Comparison of ENCODE assay signal across 11 cellular contexts in genomic region chrX:75229774-75230173, GRCh38. TPM values are rescaled to one million over a fixed set of nuclear protein-coding genes. Genes with fewer than 3 reads are reported as not detected.
A peak's percentile ranks its signal among the peaks of the same experiment; 100 is the strongest.
DNase-seq lines count a peak whose midpoint lies in the region; ATAC-seq and TF ChIP-seq lines count a peak whose summit lies in the region.
"Had no signal": no experiment of that assay in that cellular context is flagged by ENCODE, and none has a peak within 500 bp of the region (broad histone marks: within the 10 kb centered on the region; RNA-seq: fewer than 3 reads in every experiment).

No MANE protein-coding gene starts in this region.

- H3K79me2 ChIP-seq in KMS-11 (ENCODE audit: insufficient read depth, low read depth) = no peaks in the 10 kb centered on the region

- H3K36me3 Mint-ChIP-seq in HFFc6 (ENCODE audit: low read depth) = no peaks in the 10 kb centered on the region

- no peaks in the 10 kb centered on the region for H3K27me3 ChIP-seq in KMS-11 (ENCODE audit: insufficient read depth, low read depth)
- no peaks in the 10 kb centered on the region for H3K27me3 ChIP-seq in brain microvascular endothelial cell (replicated peaks)
- H3K27me3 ChIP-seq in stomach = no peaks in the 10 kb centered on the region
- no peaks in the 10 kb centered on the region for H3K27me3 ChIP-seq in upper lobe of left lung

- DNase-seq in brain microvascular endothelial cell (no peak), HFFc6 (no peak), stomach (no peak), upper lobe of left lung (no peak)
- DNase-seq: activated CD4-positive, CD25-positive, alpha-beta regulatory T cell treated with anti-CD3 and anti-CD28 coated beads, Interleukin-2, amount 50 U/mL, for 72 hours; activated naive CD8-positive, alpha-beta T cell treated with anti-CD3 and anti-CD28 coated beads, Interleukin-2, amount 50 U/mL, for 24 hours; mammary epithelial cell had no signal

- H3K36me3 ChIP-seq in KMS-11 (ENCODE audit: insufficient read depth) (no peaks in the 10 kb centered on the region), brain microvascular endothelial cell (replicated peaks) (no peaks in the 10 kb centered on the region), stomach (no peaks in the 10 kb centered on the region), upper lobe of left lung (no peaks in the 10 kb centered on the region)

- intact Hi-C loops in stomach (cut with DNase I; ENCODE audit: low total_unique reads) = no loop called here

- no peak for TF ChIP-seq EP300 in stomach (IDR thresholded peaks at IDR 0.05)
- TF ChIP-seq EP300 in upper lobe of left lung (IDR thresholded peaks at IDR 0.05) = no peak

- H3K9me3 Mint-ChIP-seq in HFFc6 = no peaks in the 10 kb centered on the region
- H3K9me3 Mint-ChIP-seq: activated naive CD8-positive, alpha-beta T cell treated with anti-CD3 and anti-CD28 coated beads, Interleukin-2, amount 50 U/mL, for 24 hours had no signal

- 72 to 92% (median 78%) methylated on average over 1 of the region's 1 CpG; no CpG with 5 or more reads in 2 of the 5 donors for WGBS in stomach, 5 donors
- 90% methylated on average over 1 of the region's 1 CpG; no CpG with 5 or more reads in 1 of the 2 donors for WGBS in upper lobe of left lung, 2 donors

- TF ChIP-seq POLR2A in stomach (IDR thresholded peaks at IDR 0.05) (no peak), upper lobe of left lung (IDR thresholded peaks at IDR 0.05) (no peak)

- H3K4me3 Mint-ChIP-seq in HFFc6 = no peak overlapping the region
- H3K4me3 Mint-ChIP-seq: activated naive CD8-positive, alpha-beta T cell treated with anti-CD3 and anti-CD28 coated beads, Interleukin-2, amount 50 U/mL, for 24 hours had no signal

- H3K4me2 ChIP-seq in KMS-11 = peak overlapping the region; percentile 27

- ATAC-seq in GM18517 (IDR thresholded peaks at IDR 0.05; ENCODE audit: unreplicated experiment) (peak; percentile 76), GM19395 (IDR thresholded peaks at IDR 0.05; ENCODE audit: unreplicated experiment) (peak; percentile 90), HG02840 (IDR thresholded peaks at IDR 0.05; ENCODE audit: low FRiP score, unreplicated experiment) (peak; percentile 63), upper lobe of left lung (ENCODE audit: low FRiP score in 2 of 2) (no peak)
- ATAC-seq: activated naive CD8-positive, alpha-beta T cell treated with anti-CD3 and anti-CD28 coated beads, Interleukin-2, amount 50 U/mL, for 24 hours had no signal

- no peaks in the 10 kb centered on the region for H3K9me3 ChIP-seq in stomach
- no peaks in the 10 kb centered on the region for H3K9me3 ChIP-seq in upper lobe of left lung

- H4K20me1 ChIP-seq in KMS-11 (ENCODE audit: insufficient read depth) = no peaks in the 10 kb centered on the region

- H3K27ac ChIP-seq in KMS-11 (no peak overlapping the region), brain microvascular endothelial cell (no peak overlapping the region), stomach (no peak overlapping the region), upper lobe of left lung (no peak overlapping the region)

- H3K27me3 Mint-ChIP-seq in HFFc6 (ENCODE audit: insufficient read depth) = no peaks in the 10 kb centered on the region
- H3K27me3 Mint-ChIP-seq: activated naive CD8-positive, alpha-beta T cell treated with anti-CD3 and anti-CD28 coated beads, Interleukin-2, amount 50 U/mL, for 24 hours had no signal

- no peak overlapping the region for H3K27ac Mint-ChIP-seq in HFFc6
- H3K27ac Mint-ChIP-seq: activated naive CD8-positive, alpha-beta T cell treated with anti-CD3 and anti-CD28 coated beads, Interleukin-2, amount 50 U/mL, for 24 hours had no signal

- no peak overlapping the region for H3K9ac ChIP-seq in KMS-11

- H3K4me1 ChIP-seq in KMS-11 (ENCODE audit: low read depth, poor library complexity, severe bottlenecking) = peaks cover 17% of the 10 kb centered on the region
- H3K4me1 ChIP-seq in stomach = no peaks in the 10 kb centered on the region
- H3K4me1 ChIP-seq in upper lobe of left lung = no peaks in the 10 kb centered on the region

- no peaks in the 10 kb centered on the region for H3K4me1 Mint-ChIP-seq in HFFc6 (ENCODE audit: low read depth)

- TF ChIP-seq CTCF in KMS-11 (conservative IDR thresholded peaks at IDR 0.05; ENCODE audit: low read depth, low read length) (no peak), brain microvascular endothelial cell (IDR thresholded peaks at IDR 0.05; ENCODE audit: low read depth, low read length, missing control alignments) (no peak), HFFc6 (IDR thresholded peaks at IDR 0.05) (no peak), stomach (IDR thresholded peaks at IDR 0.05) (no peak), upper lobe of left lung (IDR thresholded peaks at IDR 0.05) (no peak)

- in situ Hi-C loops in brain microvascular endothelial cell (cut with HindIII; ENCODE audit: low pct_ligation_motif_present, low sequenced_read_pairs) = no loop called here

- peak overlapping the region; percentile 10; the same call in 1 of the 2 replicates for H2AFZ ChIP-seq in KMS-11 (ENCODE audit: low read depth)

- H3K4me3 ChIP-seq in KMS-11 (IDR thresholded peaks at IDR 0.05; ENCODE audit: insufficient read depth, low read depth, low read length) = no peak overlapping the region
- H3K4me3 ChIP-seq in brain microvascular endothelial cell (ENCODE audit: low read depth, low read length) = no peak overlapping the region
- no peak overlapping the region for H3K4me3 ChIP-seq in stomach
- no peak overlapping the region for H3K4me3 ChIP-seq in upper lobe of left lung

RNA-seq across cellular contexts. Expression of gene UPRT, which starts 44.1 kb away (rescaled TPM):
- 10 to 100 TPM in 3 of 6 experiments, 1 to 10 TPM in 3; 8.4 to 11.1 (median 9.9) TPM for total RNA-seq in HFFc6 (2021; fragmentation: NEBNext Ultra II Directional; extraction: Animal tissue kit (Norgen Biotek cat#: 25700))
- 10 to 100 TPM in 3 of 5 donors, 1 to 10 TPM in 2; 2.6 to 31.6 (median 15.2) TPM for total RNA-seq in stomach
- polyA plus RNA-seq in stomach = 10 to 100 TPM; 10.5 to 16.6 (median 15.1) TPM
- 10 to 100 TPM in 4 of 6 donors, 1 to 10 TPM in 2; 5.2 to 17.8 (median 14.4) TPM for total RNA-seq in upper lobe of left lung

Comparison
In these comparisons a context has a peak if more than half of its experiments do, and no peak if none do; other contexts are left out.
1. ATAC-seq: peak in GM18517 (single experiment), GM19395 (single experiment) and HG02840 (single experiment); none in upper lobe of left lung (0 of 2).